ENCODE assay signal across 17 cellular contexts in the genomic region with DNA sequence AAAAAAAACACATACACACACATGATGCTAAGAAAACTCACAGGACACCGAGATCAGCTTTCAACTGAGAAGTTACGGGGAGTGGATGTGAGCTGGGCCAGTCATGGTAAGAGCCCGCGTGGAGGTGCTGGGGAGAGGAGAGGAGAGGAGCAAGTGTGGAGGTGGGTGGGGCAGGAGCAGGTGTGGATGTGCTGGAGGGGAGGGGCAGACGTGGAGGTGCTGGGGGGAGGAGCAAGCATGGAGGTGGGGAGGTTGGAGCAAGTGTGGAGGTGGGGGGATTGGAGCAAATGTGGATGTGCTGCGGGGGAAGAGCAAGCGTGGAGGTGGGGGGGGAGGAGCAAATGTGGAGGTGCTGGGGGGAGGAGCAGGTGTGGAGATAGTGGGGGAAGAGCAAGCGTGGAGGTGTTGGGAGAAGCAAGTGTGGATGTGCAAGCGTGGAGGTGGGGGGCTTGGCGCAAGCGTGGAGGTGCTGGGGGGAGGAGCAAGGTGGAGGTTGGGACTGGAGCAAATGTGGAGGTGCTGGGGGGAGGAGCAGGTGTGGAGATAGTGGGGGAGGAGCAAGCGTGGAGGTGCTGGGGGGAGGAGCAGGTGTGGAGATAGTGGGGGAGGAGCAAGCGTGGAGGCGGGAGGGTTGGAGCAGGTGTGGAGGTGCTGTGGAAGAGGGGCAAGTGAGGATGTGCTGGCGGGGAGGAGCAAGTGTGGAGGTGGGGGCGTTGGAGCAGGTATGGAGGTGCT. TPM values are rescaled to one million over a fixed set of nuclear protein-coding genes. Genes with fewer than 3 reads are reported as not detected.
DNase-seq lines count a peak whose midpoint lies in the region; ATAC-seq, FAIRE-seq and TF ChIP-seq lines count a peak whose summit lies in the region.
"Had no signal": no experiment of that assay in that cellular context is flagged by ENCODE, and none has a peak within 500 bp of the region (broad histone marks: within the 10 kb centered on the region; RNA-seq: fewer than 3 reads in every experiment).

No MANE protein-coding gene starts in this region.

- SMC1A ChIA-PET in GM12878 (lab: Charles Lee; ENCODE audit: uncharacterized antibody, unreplicated experiment), result no interaction called here

- 91% methylated on average over 8 of the region's 16 CpGs for WGBS in GM12878 (ENCODE audit: insufficient coverage, insufficient replicate concordance, low lambda C conversion rate, missing lambda C conversion rate)

- RAD21 ChIA-PET in GM12878 (lab: Charles Lee; ENCODE audit: unreplicated experiment), result no interaction called here

- in situ Hi-C loops in GM12878 (cut with MboI) (no loop called here), GM13977 (cut with MboI; ENCODE audit: low pct_unique_long_range_greater_than_20kb, low sequenced_read_pairs, unreplicated experiment) (no loop called here)

- no peaks in the 10 kb centered on the region for H3K27me3 Mint-ChIP-seq in natural killer cell (ENCODE audit: low read depth in 2 of 2)
- no peaks in the 10 kb centered on the region for H3K27me3 Mint-ChIP-seq in natural killer cell treated with Interleukin-12 subunit alpha and Interleukin-12 subunit beta and Interleukin-15 and Interleukin-18, amount 100 ng/mL, for 72 hours

- H3K27me3 ChIP-seq in GM12878 (replicated peaks in 1 of 2; ENCODE audit: control insufficient read depth in 2 of 2, insufficient read depth in 2 of 2, low read length in 1 of 2), result no peaks in the 10 kb centered on the region
- H3K27me3 ChIP-seq in upper lobe of right lung, result no peaks in the 10 kb centered on the region
- H3K27me3 ChIP-seq: MG63 had no signal

- no peak for TF ChIP-seq EP300 in GM12878 (IDR thresholded peaks at IDR 0.05; ENCODE audit: borderline replicate concordance in 1 of 2, control insufficient read depth in 1 of 2, low read depth in 2 of 2, low read length in 2 of 2)

- H3K4me2 ChIP-seq in GM12878 (ENCODE audit: control insufficient read depth, insufficient read depth), result no peak overlapping the region

- H3K27ac ChIP-seq in GM12878 (ENCODE audit: control insufficient read depth, insufficient read depth) (no peak overlapping the region), upper lobe of right lung (no peak overlapping the region)

- H3K79me2 ChIP-seq in GM12878 (ENCODE audit: control insufficient read depth, insufficient read depth, low read length), result no peaks in the 10 kb centered on the region

- DNase-seq in NCI-H2029 (lab: John Stamatoyannopoulos, UW), result peak; percentile 14
- no peak for DNase-seq in NCI-H2029 treated with DMSO at 0.1 percent for 48 hours (lab: John Stamatoyannopoulos, UW)
- DNase-seq in natural killer cell, result no peak
- no peak for DNase-seq in natural killer cell treated with Interleukin-12 subunit alpha and Interleukin-12 subunit beta and Interleukin-15 and Interleukin-18, amount 100 ng/mL, for 72 hours (ENCODE audit: low spot score)
- no peak for DNase-seq in GM12878 (ENCODE audit: low read depth, low spot score)
- no peak for DNase-seq in upper lobe of right lung
- no peak for DNase-seq in GM13977 (ENCODE audit: low spot score)
- no peak for DNase-seq in left lobe of liver (ENCODE audit: low spot score)
- DNase-seq: DND-41, GDM1, MG63, NCI-H1092 treated with DMSO at 0.1 percent for 48 hours, NCI-H2081 treated with DMSO at 0.1 percent for 48 hours, NCI-H446 treated with DMSO at 0.1 percent for 48 hours, NCI-H82 had no signal

- no peak for ATAC-seq in natural killer cell
- no peak for ATAC-seq in natural killer cell treated with Interleukin-12 subunit alpha and Interleukin-12 subunit beta and Interleukin-15 and Interleukin-18, amount 100 ng/mL, for 72 hours
- no peak for ATAC-seq in GM12878
- peak; percentile 31 for ATAC-seq in upper lobe of right lung
- no peak for ATAC-seq in left lobe of liver

- intact Hi-C loops in natural killer cell (cut with micrococcal nuclease), result no loop called here
- intact Hi-C loops in GM12878 (cut with micrococcal nuclease; ENCODE audit: unreplicated experiment), result no loop called here
- intact Hi-C loops in upper lobe of right lung (cut with DNase I), result no loop called here

- H3K4me3 ChIP-seq in GM12878 (no peak overlapping the region), upper lobe of right lung (no peak overlapping the region)
- H3K4me3 ChIP-seq: MG63 had no signal

- no peaks in the 10 kb centered on the region for H3K36me3 Mint-ChIP-seq in natural killer cell
- H3K36me3 Mint-ChIP-seq in natural killer cell treated with Interleukin-12 subunit alpha and Interleukin-12 subunit beta and Interleukin-15 and Interleukin-18, amount 100 ng/mL, for 72 hours, result peaks cover 6% of the 10 kb centered on the region

- H3K36me3 ChIP-seq in GM12878 (ENCODE audit: control insufficient read depth in 2 of 2, insufficient read depth in 2 of 2, low read length in 1 of 2), result peaks cover 0 to 4% of the 10 kb centered on the region in 2 experiments; a peak in 1 of 4 replicates
- peaks cover 12% of the 10 kb centered on the region for H3K36me3 ChIP-seq in upper lobe of right lung
- H3K36me3 ChIP-seq: MG63 had no signal

- no peak overlapping the region for H3K4me3 Mint-ChIP-seq in natural killer cell
- H3K4me3 Mint-ChIP-seq in natural killer cell treated with Interleukin-12 subunit alpha and Interleukin-12 subunit beta and Interleukin-15 and Interleukin-18, amount 100 ng/mL, for 72 hours, result no peak overlapping the region

- no TSS peak for BruUV-seq in GM12878 (replicated peaks; lab: Mats Ljungman, UMichigan)

- POLR2A ChIA-PET in GM12878 (lab: Charles Lee), result interaction anchor here (0.6 kb wide), 1 partner anchor 88 kb away, joined by 5 read pairs; no protein-coding TSS in a partner anchor

- H3K4me1 ChIP-seq in GM12878 (ENCODE audit: control insufficient read depth, insufficient read depth, low read length) (no peaks in the 10 kb centered on the region), upper lobe of right lung (no peaks in the 10 kb centered on the region)

- H4K20me1 ChIP-seq in GM12878 (ENCODE audit: control insufficient read depth, insufficient read depth), result no peaks in the 10 kb centered on the region

- peaks cover 15 to 31% of the 10 kb centered on the region in 2 donors for H3K4me1 Mint-ChIP-seq in natural killer cell
- H3K4me1 Mint-ChIP-seq in natural killer cell treated with Interleukin-12 subunit alpha and Interleukin-12 subunit beta and Interleukin-15 and Interleukin-18, amount 100 ng/mL, for 72 hours (ENCODE audit: low read depth in 2 of 2), result peaks cover 17 to 19% of the 10 kb centered on the region in 2 donors

- no peak for TF ChIP-seq RAD21 in GM12878 (IDR thresholded peaks at IDR 0.05; ENCODE audit: insufficient read depth, low read depth, low read length)

- no peaks in the 10 kb centered on the region for H3K9me3 Mint-ChIP-seq in natural killer cell
- H3K9me3 Mint-ChIP-seq in natural killer cell treated with Interleukin-12 subunit alpha and Interleukin-12 subunit beta and Interleukin-15 and Interleukin-18, amount 100 ng/mL, for 72 hours, result no peaks in the 10 kb centered on the region
- H3K9me3 Mint-ChIP-seq: CD14-positive monocyte had no signal

- H3K9me3 ChIP-seq in GM12878 (replicated peaks; ENCODE audit: control insufficient read depth, insufficient read depth, low read length) (no peaks in the 10 kb centered on the region), upper lobe of right lung (no peaks in the 10 kb centered on the region)
- H3K9me3 ChIP-seq: MG63 had no signal

- CTCF ChIA-PET in GM12878 (lab: Yijun Ruan, JAX), result no interaction called here

- TF ChIP-seq CTCF in natural killer cell (IDR thresholded peaks at IDR 0.05), result no peak
- TF ChIP-seq CTCF in GM12878 (IDR thresholded peaks at IDR 0.05 in 2 of 3, conservative IDR thresholded peaks at IDR 0.05 in 1 of 3; ENCODE audit: control insufficient read depth in 2 of 3, extremely low read depth in 1 of 3, insufficient read depth in 1 of 3, low read depth in 3 of 3, low read length in 3 of 3), result no peak
- TF ChIP-seq CTCF in upper lobe of right lung (IDR thresholded peaks at IDR 0.05), result no peak
- TF ChIP-seq CTCF in GM13977 (IDR thresholded peaks at IDR 0.05; ENCODE audit: extremely low read depth, insufficient read depth, missing control alignments), result no peak

- H2AFZ ChIP-seq in GM12878 (ENCODE audit: control insufficient read depth, low read depth, low read length), result no peak overlapping the region

- no peak for TF ChIP-seq POLR2A in GM12878 (IDR thresholded peaks at IDR 0.05; ENCODE audit: low read depth, low read length)

- no peak for FAIRE-seq in GM12878 (lab: Jason Lieb, UNC)
- FAIRE-seq: A204.1 had no signal

- peak overlapping the region; percentile 8 to 58 for H3K27ac Mint-ChIP-seq in natural killer cell
- H3K27ac Mint-ChIP-seq in natural killer cell treated with Interleukin-12 subunit alpha and Interleukin-12 subunit beta and Interleukin-15 and Interleukin-18, amount 100 ng/mL, for 72 hours, result peak overlapping the region in 1 of 2 donors; percentile 44

- H3K9ac ChIP-seq in GM12878 (ENCODE audit: control insufficient read depth, insufficient read depth, low read length), result no peak overlapping the region

TF ChIP-seq in GM12878, 131 proteins besides CTCF, POLR2A, EP300 and RAD21:
- TF ChIP-seq POLR2AphosphoS2 (IDR thresholded peaks at IDR 0.05; ENCODE audit: low read depth, low read length) (0 out of 2 replicates have a peak, but pooled peaks have one; percentile 42), BCL11A (IDR thresholded peaks at IDR 0.05; ENCODE audit: low read depth, low read length) (no peak)

RNA-seq across cellular contexts. Expression of a gene that starts 24.5 kb away (rescaled TPM):
- total RNA-seq in natural killer cell, result 10 to 100 TPM in 2 of 3 donors, 1 to 10 TPM in 1; 8.8 to 14.8 (median 14.1) TPM
- 100 to 1,000 TPM in 1 of 2 donors, 10 to 100 TPM in 1; 45.0 to 117 TPM for total RNA-seq in natural killer cell treated with Interleukin-12 subunit alpha and Interleukin-12 subunit beta and Interleukin-15 and Interleukin-18, amount 100 ng/mL, for 72 hours
- total RNA-seq in GM12878 (2013; cell fraction: nucleolus; rRNA removed), result 56.7 and 59.9 TPM in 2 replicates
- total RNA-seq in GM12878 (2014; rRNA removed), result 36.1 and 36.9 TPM in 2 replicates
- total RNA-seq in GM12878 (2014; rRNA removed; fragmentation: Illumina TruSeq; extraction: Trizol), result 48.2 and 48.6 TPM in 2 replicates
- 67.2 and 78.2 TPM in 2 replicates for total RNA-seq in GM12878 (2021)
- 18.6 TPM for polyA plus RNA-seq in GM12878 (2011; ENCODE audit: low read depth)
- polyA plus RNA-seq in GM12878 (2011; rRNA removed), result 44.0 and 56.1 TPM in 2 replicates
- 37.0 and 37.2 TPM in 2 replicates for polyA plus RNA-seq in GM12878 (2011; cell fraction: cytosol; rRNA removed)
- 37.7 and 50.7 TPM in 2 replicates for polyA plus RNA-seq in GM12878 (2011; cell fraction: nucleus; rRNA removed)
- 24.4 and 28.3 TPM in 2 replicates for polyA plus RNA-seq in GM12878 (2012)
- 52.9 and 56.3 TPM in 2 replicates for polyA plus RNA-seq in GM12878 (2014; fragmentation: Illumina TruSeq; extraction: Trizol)
- 10 to 100 TPM; 11.2 to 27.9 TPM for polyA plus RNA-seq in GM12878 (2014; fragmentation: Nextera tagmentation; extraction: Ambion mirVana)
- polyA plus RNA-seq in GM12878 (2014; rRNA removed), result 46.4 and 49.9 TPM in 2 replicates
- 10 to 100 TPM; 68.9 to 74.0 TPM for polyA plus RNA-seq in GM12878 (2016; fragmentation: Nextera tagmentation; extraction: Ambion mirVana)
- 107 and 117 TPM in 2 replicates for polyA minus RNA-seq in GM12878 (2011; rRNA and poly(A)+ RNA removed)
- polyA minus RNA-seq in GM12878 (2011; cell fraction: cytosol; rRNA and poly(A)+ RNA removed), result 18.9 and 23.1 TPM in 2 replicates
- 42.8 and 70.3 TPM in 2 replicates for polyA minus RNA-seq in GM12878 (2011; cell fraction: nucleus; rRNA and poly(A)+ RNA removed)
- 6.5 TPM for total RNA-seq in upper lobe of right lung
- total RNA-seq in left lobe of liver, result 4.0 TPM
